ENCODE assay signal across 2 cellular contexts in genomic region chr18:52615321-52615720, GRCh38.
TF ChIP-seq lines count a peak whose summit lies in the region.

No MANE protein-coding gene starts in this region.

TF ChIP-seq in GM23338, 12 proteins besides CTCF, POLR2A, EP300 and RAD21:
- TF ChIP-seq, protein P1, sequence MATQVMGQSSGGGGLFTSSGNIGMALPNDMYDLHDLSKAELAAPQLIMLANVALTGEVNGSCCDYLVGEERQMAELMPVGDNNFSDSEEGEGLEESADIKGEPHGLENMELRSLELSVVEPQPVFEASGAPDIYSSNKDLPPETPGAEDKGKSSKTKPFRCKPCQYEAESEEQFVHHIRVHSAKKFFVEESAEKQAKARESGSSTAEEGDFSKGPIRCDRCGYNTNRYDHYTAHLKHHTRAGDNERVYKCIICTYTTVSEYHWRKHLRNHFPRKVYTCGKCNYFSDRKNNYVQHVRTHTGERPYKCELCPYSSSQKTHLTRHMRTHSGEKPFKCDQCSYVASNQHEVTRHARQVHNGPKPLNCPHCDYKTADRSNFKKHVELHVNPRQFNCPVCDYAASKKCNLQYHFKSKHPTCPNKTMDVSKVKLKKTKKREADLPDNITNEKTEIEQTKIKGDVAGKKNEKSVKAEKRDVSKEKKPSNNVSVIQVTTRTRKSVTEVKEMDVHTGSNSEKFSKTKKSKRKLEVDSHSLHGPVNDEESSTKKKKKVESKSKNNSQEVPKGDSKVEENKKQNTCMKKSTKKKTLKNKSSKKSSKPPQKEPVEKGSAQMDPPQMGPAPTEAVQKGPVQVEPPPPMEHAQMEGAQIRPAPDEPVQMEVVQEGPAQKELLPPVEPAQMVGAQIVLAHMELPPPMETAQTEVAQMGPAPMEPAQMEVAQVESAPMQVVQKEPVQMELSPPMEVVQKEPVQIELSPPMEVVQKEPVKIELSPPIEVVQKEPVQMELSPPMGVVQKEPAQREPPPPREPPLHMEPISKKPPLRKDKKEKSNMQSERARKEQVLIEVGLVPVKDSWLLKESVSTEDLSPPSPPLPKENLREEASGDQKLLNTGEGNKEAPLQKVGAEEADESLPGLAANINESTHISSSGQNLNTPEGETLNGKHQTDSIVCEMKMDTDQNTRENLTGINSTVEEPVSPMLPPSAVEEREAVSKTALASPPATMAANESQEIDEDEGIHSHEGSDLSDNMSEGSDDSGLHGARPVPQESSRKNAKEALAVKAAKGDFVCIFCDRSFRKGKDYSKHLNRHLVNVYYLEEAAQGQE (IDR thresholded peaks at IDR 0.05; ENCODE audit: unreplicated experiment) = no peak
- no peak for TF ChIP-seq JUNB (IDR thresholded peaks at IDR 0.05; ENCODE audit: unreplicated experiment)
- TF ChIP-seq EZH2 (IDR thresholded peaks at IDR 0.05; ENCODE audit: low read depth, unreplicated experiment) = no peak
- no peak for TF ChIP-seq EZH2phosphoT487 (IDR thresholded peaks at IDR 0.05; ENCODE audit: unreplicated experiment)
- no peak for TF ChIP-seq POLR2AphosphoS5 (IDR thresholded peaks at IDR 0.05; ENCODE audit: low read depth)
- TF ChIP-seq, protein P2, sequence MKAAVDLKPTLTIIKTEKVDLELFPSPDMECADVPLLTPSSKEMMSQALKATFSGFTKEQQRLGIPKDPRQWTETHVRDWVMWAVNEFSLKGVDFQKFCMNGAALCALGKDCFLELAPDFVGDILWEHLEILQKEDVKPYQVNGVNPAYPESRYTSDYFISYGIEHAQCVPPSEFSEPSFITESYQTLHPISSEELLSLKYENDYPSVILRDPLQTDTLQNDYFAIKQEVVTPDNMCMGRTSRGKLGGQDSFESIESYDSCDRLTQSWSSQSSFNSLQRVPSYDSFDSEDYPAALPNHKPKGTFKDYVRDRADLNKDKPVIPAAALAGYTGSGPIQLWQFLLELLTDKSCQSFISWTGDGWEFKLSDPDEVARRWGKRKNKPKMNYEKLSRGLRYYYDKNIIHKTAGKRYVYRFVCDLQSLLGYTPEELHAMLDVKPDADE (IDR thresholded peaks at IDR 0.05) = no peak
- no peak for TF ChIP-seq STAT1 (IDR thresholded peaks at IDR 0.05; ENCODE audit: unreplicated experiment)

TF ChIP-seq in H1, 55 proteins besides CTCF, POLR2A, EP300 and RAD21:
- no peak for TF ChIP-seq CHD1 (IDR thresholded peaks at IDR 0.05; ENCODE audit: low read depth, low read length)
- TF ChIP-seq TBP (IDR thresholded peaks at IDR 0.05; ENCODE audit: low read depth, low read length) = no peak
- no peak for TF ChIP-seq EZH2 (IDR thresholded peaks at IDR 0.05; ENCODE audit: low read depth, low read length, severe bottlenecking)
- no peak for TF ChIP-seq TAF1 (IDR thresholded peaks at IDR 0.05; ENCODE audit: low read depth, low read length)
- no peak for TF ChIP-seq EGR1 (IDR thresholded peaks at IDR 0.05; ENCODE audit: borderline replicate concordance, low read depth, low read length)
- no peak for TF ChIP-seq RFX5 (IDR thresholded peaks at IDR 0.05; ENCODE audit: borderline replicate concordance, low read depth, low read length)
- TF ChIP-seq SIN3A (conservative IDR thresholded peaks at IDR 0.05 in 1 of 2, IDR thresholded peaks at IDR 0.05 in 1 of 2; ENCODE audit: low read depth in 1 of 2, low read length in 2 of 2) = no peak
- TF ChIP-seq BACH1 (IDR thresholded peaks at IDR 0.05; ENCODE audit: low read length) = no peak
- TF ChIP-seq POLR2AphosphoS5 (IDR thresholded peaks at IDR 0.05; ENCODE audit: low read depth, low read length) = no peak
- no peak for TF ChIP-seq SAP30 (IDR thresholded peaks at IDR 0.05; ENCODE audit: insufficient read depth, insufficient replicate concordance, low read length)
- no peak for TF ChIP-seq POU5F1 (IDR thresholded peaks at IDR 0.05; ENCODE audit: low read depth, low read length)
- TF ChIP-seq USF2 (IDR thresholded peaks at IDR 0.05; ENCODE audit: low read length) = no peak
- no peak for TF ChIP-seq BCL11A (IDR thresholded peaks at IDR 0.05; ENCODE audit: low read depth in 2 of 2, low read length in 2 of 2)
